ENCODE assay signal across 1 cellular context in the genomic region with DNA sequence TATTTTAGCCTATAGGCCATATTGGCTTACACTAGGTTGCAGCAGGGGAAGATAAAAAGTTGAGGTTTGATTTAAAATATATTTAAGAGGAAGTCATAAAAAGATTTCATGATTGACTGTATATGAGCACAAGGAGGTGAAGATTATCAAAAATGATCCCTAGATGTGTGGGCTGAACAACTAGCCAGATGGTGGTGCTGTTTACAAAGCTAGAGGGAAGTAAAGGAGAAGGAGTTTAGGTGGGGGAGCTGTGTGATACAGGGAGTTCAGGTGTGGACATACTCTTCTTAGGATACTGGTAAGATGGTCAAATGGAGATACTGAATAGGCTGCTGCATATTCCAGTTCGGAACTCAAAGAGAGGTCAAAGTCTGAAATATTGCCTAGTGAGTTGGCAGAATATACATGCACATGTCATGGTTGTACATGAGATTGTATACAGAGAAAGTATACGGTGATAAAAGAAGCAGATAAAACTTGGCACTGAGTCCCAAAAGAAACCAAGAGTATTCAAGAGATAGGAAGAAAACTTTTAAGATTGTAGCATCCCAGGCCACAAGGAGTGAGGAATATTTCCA.
TF ChIP-seq lines count a peak whose summit lies in the region.

No MANE protein-coding gene starts in this region.

TF ChIP-seq in HCT116, 20 proteins besides CTCF, POLR2A, EP300 and RAD21 (continued from another document):
- TF ChIP-seq ZNF274 (IDR thresholded peaks at IDR 0.05; ENCODE audit: low read depth, low read length): no peak
- TF ChIP-seq, protein P1, sequence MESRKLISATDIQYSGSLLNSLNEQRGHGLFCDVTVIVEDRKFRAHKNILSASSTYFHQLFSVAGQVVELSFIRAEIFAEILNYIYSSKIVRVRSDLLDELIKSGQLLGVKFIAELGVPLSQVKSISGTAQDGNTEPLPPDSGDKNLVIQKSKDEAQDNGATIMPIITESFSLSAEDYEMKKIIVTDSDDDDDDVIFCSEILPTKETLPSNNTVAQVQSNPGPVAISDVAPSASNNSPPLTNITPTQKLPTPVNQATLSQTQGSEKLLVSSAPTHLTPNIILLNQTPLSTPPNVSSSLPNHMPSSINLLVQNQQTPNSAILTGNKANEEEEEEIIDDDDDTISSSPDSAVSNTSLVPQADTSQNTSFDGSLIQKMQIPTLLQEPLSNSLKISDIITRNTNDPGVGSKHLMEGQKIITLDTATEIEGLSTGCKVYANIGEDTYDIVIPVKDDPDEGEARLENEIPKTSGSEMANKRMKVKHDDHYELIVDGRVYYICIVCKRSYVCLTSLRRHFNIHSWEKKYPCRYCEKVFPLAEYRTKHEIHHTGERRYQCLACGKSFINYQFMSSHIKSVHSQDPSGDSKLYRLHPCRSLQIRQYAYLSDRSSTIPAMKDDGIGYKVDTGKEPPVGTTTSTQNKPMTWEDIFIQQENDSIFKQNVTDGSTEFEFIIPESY (IDR thresholded peaks at IDR 0.05; ENCODE audit: extremely low read depth, insufficient replicate concordance, low read length): no peak
- TF ChIP-seq SIN3A (IDR thresholded peaks at IDR 0.05; ENCODE audit: low read depth): no peak
- TF ChIP-seq EGR1 (IDR thresholded peaks at IDR 0.05; ENCODE audit: low read depth): no peak
- TF ChIP-seq TCF7L2 (IDR thresholded peaks at IDR 0.05; ENCODE audit: borderline replicate concordance, extremely low read depth, insufficient read depth, insufficient read length): no peak
- TF ChIP-seq FOSL1 (IDR thresholded peaks at IDR 0.05; ENCODE audit: low read depth): no peak
TF ChIP-seq in HCT116: peak in this region for 0.
